Comparison of ENCODE assay signal across 19 cellular contexts in the genomic region with DNA sequence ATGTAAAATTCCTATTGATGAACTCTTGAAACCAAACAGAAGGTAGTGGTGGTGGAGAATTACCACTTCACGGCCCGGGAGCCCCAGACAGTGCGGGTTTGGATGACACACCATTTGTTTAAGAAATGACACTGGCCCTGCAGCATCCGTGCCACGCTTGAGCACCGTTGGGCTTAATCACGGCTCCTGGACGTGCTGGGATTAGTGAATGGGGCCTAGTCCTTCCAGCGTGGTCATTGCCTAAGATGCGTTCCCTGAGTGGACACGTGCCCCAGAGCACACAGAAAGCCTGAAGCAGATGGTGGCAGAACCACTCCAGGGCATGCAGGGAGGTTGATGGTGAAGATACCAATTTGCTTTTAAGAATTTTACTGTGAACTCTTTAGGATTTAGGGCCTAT. TPM values are rescaled to one million over a fixed set of nuclear protein-coding genes. Genes with fewer than 3 reads are reported as not detected.
DNase-seq lines count a peak whose midpoint lies in the region; ATAC-seq, FAIRE-seq and TF ChIP-seq lines count a peak whose summit lies in the region.
"Had no signal": no experiment of that assay in that cellular context is flagged by ENCODE, and none has a peak within 500 bp of the region (broad histone marks: within the 10 kb centered on the region; RNA-seq: fewer than 3 reads in every experiment).

No MANE protein-coding gene starts in this region.

- H3K4me3 Mint-ChIP-seq in CD4-positive, CD25-positive, alpha-beta regulatory T cell = no peak overlapping the region
- H3K4me3 Mint-ChIP-seq in activated T-helper 17 cell treated with anti-CD3 and anti-CD28 coated beads, Interleukin-2, amount 50 U/mL, for 72 hours = no peak overlapping the region
- H3K4me3 Mint-ChIP-seq: activated naive CD8-positive, alpha-beta T cell treated with anti-CD3 and anti-CD28 coated beads, Interleukin-2, amount 10 ng/mL, durations not matched to agents 7 days and 5 days; activated T-cell treated with anti-CD3 and anti-CD28 coated beads, Interleukin-2, amount 50 U/mL, for 72 hours; neural progenitor cell had no signal

- no peak overlapping the region for H2AK5ac ChIP-seq in mesendoderm (ENCODE audit: low read length)

- DNase-seq in CD4-positive, CD25-positive, alpha-beta regulatory T cell = no peak
- no peak for DNase-seq in Karpas-422
- DNase-seq in mesendoderm = no peak
- no peak for DNase-seq in activated CD8-positive, alpha-beta memory T cell treated with anti-CD3 and anti-CD28 coated beads, Interleukin-2, amount 50 U/mL, for 4 hours
- DNase-seq in GM12891 (ENCODE audit: insufficient read length, low spot score) = no peak
- no peak for DNase-seq in 8988T
- DNase-seq: activated naive CD8-positive, alpha-beta T cell treated with anti-CD3 and anti-CD28 coated beads, Interleukin-2, amount 10 ng/mL, durations not matched to agents 7 days and 5 days; activated T-cell treated with anti-CD3 and anti-CD28 coated beads, Interleukin-2, amount 50 U/mL, for 72 hours; KG1; mesenchymal stem cell; NCI-H1092 treated with DMSO at 0.1 percent for 48 hours; NCI-H774; Peyer's patch; right cardiac atrium had no signal

- no peaks in the 10 kb centered on the region for H3K9me3 Mint-ChIP-seq in CD4-positive, CD25-positive, alpha-beta regulatory T cell
- H3K9me3 Mint-ChIP-seq in activated T-helper 17 cell treated with anti-CD3 and anti-CD28 coated beads, Interleukin-2, amount 50 U/mL, for 72 hours = no peaks in the 10 kb centered on the region
- H3K9me3 Mint-ChIP-seq: activated naive CD8-positive, alpha-beta T cell treated with anti-CD3 and anti-CD28 coated beads, Interleukin-2, amount 10 ng/mL, durations not matched to agents 7 days and 5 days; activated T-cell treated with anti-CD3 and anti-CD28 coated beads, Interleukin-2, amount 50 U/mL, for 72 hours; neural progenitor cell had no signal

- no peak overlapping the region for H3K18ac ChIP-seq in mesendoderm (ENCODE audit: low read length)

- no peak overlapping the region for H2BK120ac ChIP-seq in mesendoderm (ENCODE audit: low read depth, low read length)

- H3K4ac ChIP-seq in mesendoderm (ENCODE audit: low read depth, low read length) = no peak overlapping the region

- H3K27ac ChIP-seq in CD4-positive, CD25-positive, alpha-beta regulatory T cell (ENCODE audit: insufficient read depth, low read length, poor library complexity, severe bottlenecking) = peak overlapping the region; percentile 94
- 0 out of 2 replicates have a peak overlapping the region, but pooled peaks have one; percentile 65 for H3K27ac ChIP-seq in Karpas-422 (ENCODE audit: low read length)
- H3K27ac ChIP-seq in mesendoderm (ENCODE audit: low read depth, low read length) = no peak overlapping the region
- H3K27ac ChIP-seq: neural progenitor cell, Peyer's patch had no signal

- H2BK15ac ChIP-seq in mesendoderm (replicated peaks; ENCODE audit: low read depth) = no peak overlapping the region

- peak overlapping the region; percentile 35 for H3K56ac ChIP-seq in mesendoderm (ENCODE audit: low read length)

- no peak overlapping the region for H2AFZ ChIP-seq in Karpas-422 (ENCODE audit: low read length)
- H2AFZ ChIP-seq: neural progenitor cell had no signal

- no peak overlapping the region for H2BK5ac ChIP-seq in mesendoderm (ENCODE audit: low read length)

- peaks cover 32% of the 10 kb centered on the region for H3K36me3 ChIP-seq in CD4-positive, CD25-positive, alpha-beta regulatory T cell (ENCODE audit: control insufficient read depth, insufficient read depth, low read length)
- H3K36me3 ChIP-seq in Karpas-422 (ENCODE audit: insufficient read depth, low read length) (peaks cover 32% of the 10 kb centered on the region), mesendoderm (ENCODE audit: control insufficient read depth, insufficient read depth, low read length) (peaks cover 1% of the 10 kb centered on the region)
- H3K36me3 ChIP-seq: neural progenitor cell had no signal

- H3K79me1 ChIP-seq in mesendoderm (ENCODE audit: low read length) = peaks cover 20% of the 10 kb centered on the region

- ATAC-seq in CD4-positive, CD25-positive, alpha-beta regulatory T cell (ENCODE audit: low read depth in 2 of 2) = no peak
- no peak for ATAC-seq in activated T-helper 17 cell treated with anti-CD3 and anti-CD28 coated beads, Interleukin-2, amount 50 U/mL, for 72 hours (replicated peaks)
- no peak for ATAC-seq in HG03025 (IDR thresholded peaks at IDR 0.05; ENCODE audit: low FRiP score, unreplicated experiment)
- ATAC-seq: activated T-cell treated with anti-CD3 and anti-CD28 coated beads, Interleukin-2, amount 50 U/mL, for 72 hours; right cardiac atrium had no signal

- whole genome bisulfite sequencing in mesendoderm (ENCODE audit: extremely low coverage, insufficient coverage, low lambda C conversion rate) = no CpG with 5 or more reads among the region's 11 CpGs

- H3K4me1 Mint-ChIP-seq in CD4-positive, CD25-positive, alpha-beta regulatory T cell = peaks cover 23 to 76% (median 45%) of the 10 kb centered on the region in 4 donors
- H3K4me1 Mint-ChIP-seq in activated T-helper 17 cell treated with anti-CD3 and anti-CD28 coated beads, Interleukin-2, amount 50 U/mL, for 72 hours = peaks cover 14% of the 10 kb centered on the region

- peak overlapping the region; percentile 85 to 91 (median 85) for H3K27ac Mint-ChIP-seq in CD4-positive, CD25-positive, alpha-beta regulatory T cell
- H3K27ac Mint-ChIP-seq in activated T-helper 17 cell treated with anti-CD3 and anti-CD28 coated beads, Interleukin-2, amount 50 U/mL, for 72 hours = peak overlapping the region; percentile 68
- H3K27ac Mint-ChIP-seq: activated T-cell treated with anti-CD3 and anti-CD28 coated beads, Interleukin-2, amount 50 U/mL, for 72 hours; neural progenitor cell had no signal

- no peak overlapping the region for H3K4me3 ChIP-seq in CD4-positive, CD25-positive, alpha-beta regulatory T cell (ENCODE audit: low read depth, low read length)
- H3K4me3 ChIP-seq in Karpas-422 (ENCODE audit: low read length) (no peak overlapping the region), mesendoderm (ENCODE audit: low read length) (no peak overlapping the region)
- H3K4me3 ChIP-seq: neural progenitor cell, Peyer's patch had no signal

- H3K9ac ChIP-seq in Karpas-422 (ENCODE audit: low read length) (no peak overlapping the region), mesendoderm (ENCODE audit: low read length) (no peak overlapping the region)
- H3K9ac ChIP-seq: neural progenitor cell had no signal

- H3K9me3 ChIP-seq in CD4-positive, CD25-positive, alpha-beta regulatory T cell (ENCODE audit: control insufficient read depth in 2 of 2, low read length in 2 of 2) = no peaks in the 10 kb centered on the region
- no peaks in the 10 kb centered on the region for H3K9me3 ChIP-seq in Karpas-422 (ENCODE audit: low read length)
- H3K9me3 ChIP-seq: Peyer's patch had no signal

- TF ChIP-seq POLR2A in GM12891 (IDR thresholded peaks at IDR 0.05; ENCODE audit: low read depth, low read length) = no peak

- H4K5ac ChIP-seq in mesendoderm (ENCODE audit: low read length) = no peak overlapping the region

- H4K20me1 ChIP-seq in Karpas-422 (ENCODE audit: insufficient read depth, low read depth, low read length) = peaks cover 34% of the 10 kb centered on the region

- H4K8ac ChIP-seq in mesendoderm (ENCODE audit: low read depth, low read length) = no peak overlapping the region

- H3K4me2 ChIP-seq in Karpas-422 (ENCODE audit: low read depth, low read length, poor library complexity, severe bottlenecking) (no peak overlapping the region), mesendoderm (ENCODE audit: low read length) (no peak overlapping the region)
- H3K4me2 ChIP-seq: neural progenitor cell had no signal

- H3K27me3 ChIP-seq in CD4-positive, CD25-positive, alpha-beta regulatory T cell (ENCODE audit: control insufficient read depth, insufficient read depth, low read length) = no peaks in the 10 kb centered on the region
- H3K27me3 ChIP-seq in Karpas-422 (ENCODE audit: low read length) (no peaks in the 10 kb centered on the region), mesendoderm (ENCODE audit: insufficient read depth, low read length, poor library complexity) (no peaks in the 10 kb centered on the region)
- H3K27me3 ChIP-seq: neural progenitor cell, Peyer's patch had no signal

- H3K27me3 Mint-ChIP-seq in CD4-positive, CD25-positive, alpha-beta regulatory T cell = no peaks in the 10 kb centered on the region
- no peaks in the 10 kb centered on the region for H3K27me3 Mint-ChIP-seq in activated T-helper 17 cell treated with anti-CD3 and anti-CD28 coated beads, Interleukin-2, amount 50 U/mL, for 72 hours
- H3K27me3 Mint-ChIP-seq: activated naive CD8-positive, alpha-beta T cell treated with anti-CD3 and anti-CD28 coated beads, Interleukin-2, amount 10 ng/mL, durations not matched to agents 7 days and 5 days had no signal

- no peaks in the 10 kb centered on the region for H3K9me2 ChIP-seq in Karpas-422 (replicated peaks; ENCODE audit: insufficient read depth, low read length)

- H3K36me3 Mint-ChIP-seq in CD4-positive, CD25-positive, alpha-beta regulatory T cell = peaks cover 28% of the 10 kb centered on the region
- H3K36me3 Mint-ChIP-seq in activated T-helper 17 cell treated with anti-CD3 and anti-CD28 coated beads, Interleukin-2, amount 50 U/mL, for 72 hours (ENCODE audit: low read depth) = peaks cover 84% of the 10 kb centered on the region

- no peak overlapping the region for H3K23ac ChIP-seq in mesendoderm (ENCODE audit: low read length)

- no peak for FAIRE-seq in GM12891 (lab: Jason Lieb, UNC)
- FAIRE-seq: keratinocyte, TTC549 had no signal

- peaks cover 95% of the 10 kb centered on the region for H3K79me2 ChIP-seq in Karpas-422 (ENCODE audit: low read length)
- H3K79me2 ChIP-seq in mesendoderm (ENCODE audit: control insufficient read depth, insufficient read depth, low read length) = peaks cover 28% of the 10 kb centered on the region

- peaks cover 30% of the 10 kb centered on the region for H3K4me1 ChIP-seq in CD4-positive, CD25-positive, alpha-beta regulatory T cell (ENCODE audit: control insufficient read depth, insufficient read depth, low read length, poor library complexity, severe bottlenecking)
- peaks cover 63% of the 10 kb centered on the region for H3K4me1 ChIP-seq in Karpas-422 (ENCODE audit: low read length)
- H3K4me1 ChIP-seq in mesendoderm (ENCODE audit: control insufficient read depth, low read depth, low read length) = peaks cover 10% of the 10 kb centered on the region
- H3K4me1 ChIP-seq: Peyer's patch had no signal

RNA-seq across cellular contexts. Expression of a gene that starts 14.5 kb away (rescaled TPM):
- total RNA-seq in CD4-positive, CD25-positive, alpha-beta regulatory T cell = 190 TPM
- 10 to 100 TPM; 22.8 to 27.5 (median 26.1) TPM for polyA plus RNA-seq in CD4-positive, CD25-positive, alpha-beta regulatory T cell
- 58.3 and 71.9 TPM in 2 replicates for total RNA-seq in Karpas-422 (2014; rRNA removed; shearing (Covaris generic); ENCODE audit: low replicate concordance)
- 100 to 1,000 TPM in 1 of 2 donors, 10 to 100 TPM in 1; 95.3 to 130 TPM for total RNA-seq in activated T-helper 17 cell treated with anti-CD3 and anti-CD28 coated beads, Interleukin-2, amount 50 U/mL, for 72 hours
- polyA plus RNA-seq in mesendoderm (2013, experiment 1 of 2) = 23.7 TPM
- polyA plus RNA-seq in mesendoderm (2013, experiment 2 of 2) = 24.1 TPM
- 55.3 TPM for polyA plus RNA-seq in GM12891 (2012; ENCODE audit: low read depth, missing spikeins)

RNA-seq across cellular contexts. Expression of a gene that starts 27.0 kb away (rescaled TPM):
- 62.2 TPM for total RNA-seq in CD4-positive, CD25-positive, alpha-beta regulatory T cell
- polyA plus RNA-seq in CD4-positive, CD25-positive, alpha-beta regulatory T cell = 10 to 100 TPM in 1 of 4 donors, 1 to 10 TPM in 3; 7.7 to 10.7 (median 8.0) TPM
- 16.8 and 30.5 TPM in 2 replicates for total RNA-seq in Karpas-422 (2014; rRNA removed; shearing (Covaris generic); ENCODE audit: low replicate concordance)
- total RNA-seq in activated T-helper 17 cell treated with anti-CD3 and anti-CD28 coated beads, Interleukin-2, amount 50 U/mL, for 72 hours = 10 to 100 TPM; 19.1 to 23.0 TPM
- polyA plus RNA-seq in mesendoderm (2013, experiment 1 of 2) = 10.3 TPM
- polyA plus RNA-seq in mesendoderm (2013, experiment 2 of 2) = 10.5 TPM
- 28.0 TPM for polyA plus RNA-seq in GM12891 (2012; ENCODE audit: low read depth, missing spikeins)
